1 cellular context compared by ENCODE assay signal in the genomic region with DNA sequence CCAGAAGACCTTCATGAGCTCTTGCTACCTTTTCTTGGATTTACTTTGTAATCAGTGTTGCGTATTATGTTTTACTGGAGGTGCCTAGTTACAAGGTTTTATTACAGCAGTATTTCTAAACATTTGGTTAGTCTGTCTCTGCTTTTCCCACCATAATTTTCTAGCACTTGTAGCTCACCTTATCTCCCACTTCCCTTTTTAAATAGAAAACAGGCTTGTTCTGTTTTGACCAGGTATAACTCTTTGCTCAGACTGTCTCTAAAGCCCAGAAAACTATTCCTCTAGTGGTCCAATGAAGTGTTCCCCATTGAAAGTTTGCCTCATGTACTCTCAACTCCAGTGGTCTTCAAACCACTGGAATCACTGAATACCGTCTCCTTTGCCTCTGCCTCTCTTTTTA.
TF ChIP-seq lines count a peak whose summit lies in the region.

No MANE protein-coding gene starts in this region.

TF ChIP-seq in GM23338, 12 proteins besides CTCF, POLR2A, EP300 and RAD21 (continued from another document):
- TF ChIP-seq, protein P1, sequence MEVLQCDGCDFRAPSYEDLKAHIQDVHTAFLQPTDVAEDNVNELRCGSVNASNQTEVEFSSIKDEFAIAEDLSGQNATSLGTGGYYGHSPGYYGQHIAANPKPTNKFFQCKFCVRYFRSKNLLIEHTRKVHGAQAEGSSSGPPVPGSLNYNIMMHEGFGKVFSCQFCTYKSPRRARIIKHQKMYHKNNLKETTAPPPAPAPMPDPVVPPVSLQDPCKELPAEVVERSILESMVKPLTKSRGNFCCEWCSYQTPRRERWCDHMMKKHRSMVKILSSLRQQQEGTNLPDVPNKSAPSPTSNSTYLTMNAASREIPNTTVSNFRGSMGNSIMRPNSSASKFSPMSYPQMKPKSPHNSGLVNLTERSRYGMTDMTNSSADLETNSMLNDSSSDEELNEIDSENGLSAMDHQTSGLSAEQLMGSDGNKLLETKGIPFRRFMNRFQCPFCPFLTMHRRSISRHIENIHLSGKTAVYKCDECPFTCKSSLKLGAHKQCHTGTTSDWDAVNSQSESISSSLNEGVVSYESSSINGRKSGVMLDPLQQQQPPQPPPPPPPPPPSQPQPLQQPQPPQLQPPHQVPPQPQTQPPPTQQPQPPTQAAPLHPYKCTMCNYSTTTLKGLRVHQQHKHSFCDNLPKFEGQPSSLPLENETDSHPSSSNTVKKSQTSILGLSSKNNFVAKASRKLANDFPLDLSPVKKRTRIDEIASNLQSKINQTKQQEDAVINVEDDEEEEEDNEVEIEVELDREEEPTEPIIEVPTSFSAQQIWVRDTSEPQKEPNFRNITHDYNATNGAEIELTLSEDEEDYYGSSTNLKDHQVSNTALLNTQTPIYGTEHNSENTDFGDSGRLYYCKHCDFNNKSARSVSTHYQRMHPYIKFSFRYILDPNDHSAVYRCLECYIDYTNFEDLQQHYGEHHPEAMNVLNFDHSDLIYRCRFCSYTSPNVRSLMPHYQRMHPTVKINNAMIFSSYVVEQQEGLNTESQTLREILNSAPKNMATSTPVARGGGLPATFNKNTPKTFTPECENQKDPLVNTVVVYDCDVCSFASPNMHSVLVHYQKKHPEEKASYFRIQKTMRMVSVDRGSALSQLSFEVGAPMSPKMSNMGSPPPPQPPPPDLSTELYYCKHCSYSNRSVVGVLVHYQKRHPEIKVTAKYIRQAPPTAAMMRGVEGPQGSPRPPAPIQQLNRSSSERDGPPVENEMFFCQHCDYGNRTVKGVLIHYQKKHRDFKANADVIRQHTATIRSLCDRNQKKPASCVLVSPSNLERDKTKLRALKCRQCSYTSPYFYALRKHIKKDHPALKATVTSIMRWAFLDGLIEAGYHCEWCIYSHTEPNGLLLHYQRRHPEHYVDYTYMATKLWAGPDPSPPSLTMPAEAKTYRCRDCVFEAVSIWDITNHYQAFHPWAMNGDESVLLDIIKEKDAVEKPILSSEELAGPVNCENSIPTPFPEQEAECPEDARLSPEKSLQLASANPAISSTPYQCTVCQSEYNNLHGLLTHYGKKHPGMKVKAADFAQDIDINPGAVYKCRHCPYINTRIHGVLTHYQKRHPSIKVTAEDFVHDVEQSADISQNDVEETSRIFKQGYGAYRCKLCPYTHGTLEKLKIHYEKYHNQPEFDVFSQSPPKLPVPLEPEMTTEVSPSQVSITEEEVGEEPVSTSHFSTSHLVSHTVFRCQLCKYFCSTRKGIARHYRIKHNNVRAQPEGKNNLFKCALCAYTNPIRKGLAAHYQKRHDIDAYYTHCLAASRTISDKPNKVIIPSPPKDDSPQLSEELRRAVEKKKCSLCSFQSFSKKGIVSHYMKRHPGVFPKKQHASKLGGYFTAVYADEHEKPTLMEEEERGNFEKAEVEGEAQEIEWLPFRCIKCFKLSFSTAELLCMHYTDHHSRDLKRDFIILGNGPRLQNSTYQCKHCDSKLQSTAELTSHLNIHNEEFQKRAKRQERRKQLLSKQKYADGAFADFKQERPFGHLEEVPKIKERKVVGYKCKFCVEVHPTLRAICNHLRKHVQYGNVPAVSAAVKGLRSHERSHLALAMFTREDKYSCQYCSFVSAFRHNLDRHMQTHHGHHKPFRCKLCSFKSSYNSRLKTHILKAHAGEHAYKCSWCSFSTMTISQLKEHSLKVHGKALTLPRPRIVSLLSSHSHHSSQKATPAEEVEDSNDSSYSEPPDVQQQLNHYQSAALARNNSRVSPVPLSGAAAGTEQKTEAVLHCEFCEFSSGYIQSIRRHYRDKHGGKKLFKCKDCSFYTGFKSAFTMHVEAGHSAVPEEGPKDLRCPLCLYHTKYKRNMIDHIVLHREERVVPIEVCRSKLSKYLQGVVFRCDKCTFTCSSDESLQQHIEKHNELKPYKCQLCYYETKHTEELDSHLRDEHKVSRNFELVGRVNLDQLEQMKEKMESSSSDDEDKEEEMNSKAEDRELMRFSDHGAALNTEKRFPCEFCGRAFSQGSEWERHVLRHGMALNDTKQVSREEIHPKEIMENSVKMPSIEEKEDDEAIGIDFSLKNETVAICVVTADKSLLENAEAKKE (CRISPR knock-in tag; IDR thresholded peaks at IDR 0.05), result no peak
- no peak for TF ChIP-seq JUNB (IDR thresholded peaks at IDR 0.05; ENCODE audit: unreplicated experiment)
- no peak for TF ChIP-seq POLR2AphosphoS5 (IDR thresholded peaks at IDR 0.05; ENCODE audit: low read depth)
- TF ChIP-seq EZH2 (IDR thresholded peaks at IDR 0.05; ENCODE audit: low read depth, unreplicated experiment), result no peak
- no peak for TF ChIP-seq CREB1 (CRISPR knock-in tag; IDR thresholded peaks at IDR 0.05; ENCODE audit: low read depth)
- TF ChIP-seq NANOG (IDR thresholded peaks at IDR 0.05; ENCODE audit: borderline replicate concordance), result no peak
- no peak for TF ChIP-seq EZH2phosphoT487 (IDR thresholded peaks at IDR 0.05; ENCODE audit: unreplicated experiment)
- TF ChIP-seq, protein P2, sequence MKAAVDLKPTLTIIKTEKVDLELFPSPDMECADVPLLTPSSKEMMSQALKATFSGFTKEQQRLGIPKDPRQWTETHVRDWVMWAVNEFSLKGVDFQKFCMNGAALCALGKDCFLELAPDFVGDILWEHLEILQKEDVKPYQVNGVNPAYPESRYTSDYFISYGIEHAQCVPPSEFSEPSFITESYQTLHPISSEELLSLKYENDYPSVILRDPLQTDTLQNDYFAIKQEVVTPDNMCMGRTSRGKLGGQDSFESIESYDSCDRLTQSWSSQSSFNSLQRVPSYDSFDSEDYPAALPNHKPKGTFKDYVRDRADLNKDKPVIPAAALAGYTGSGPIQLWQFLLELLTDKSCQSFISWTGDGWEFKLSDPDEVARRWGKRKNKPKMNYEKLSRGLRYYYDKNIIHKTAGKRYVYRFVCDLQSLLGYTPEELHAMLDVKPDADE (IDR thresholded peaks at IDR 0.05), result no peak
- TF ChIP-seq ZNF114 (CRISPR knock-in tag; IDR thresholded peaks at IDR 0.05), result no peak
- no peak for TF ChIP-seq STAT1 (IDR thresholded peaks at IDR 0.05; ENCODE audit: unreplicated experiment)
